In genomic region chr19:17268754-17269153, GRCh38 we compare ENCODE assay signal across 11 cellular contexts. TPM values are rescaled to one million over a fixed set of nuclear protein-coding genes. Genes with fewer than 3 reads are reported as not detected.
A peak's percentile ranks its signal among the peaks of the same experiment; 100 is the strongest.
DNase-seq lines count a peak whose midpoint lies in the region; ATAC-seq and TF ChIP-seq lines count a peak whose summit lies in the region.
"Had no signal": no experiment of that assay in that cellular context is flagged by ENCODE, and none has a peak within 500 bp of the region (broad histone marks: within the 10 kb centered on the region; RNA-seq: fewer than 3 reads in every experiment).

No MANE protein-coding gene starts in this region.

- peaks cover 4% of the 10 kb centered on the region for H3K4me1 ChIP-seq in ACC112 (ENCODE audit: control insufficient read depth, insufficient read depth, low read length, unreplicated experiment)
- peaks cover 18% of the 10 kb centered on the region for H3K4me1 ChIP-seq in DND-41 (ENCODE audit: insufficient read depth, low read length)
- H3K4me1 ChIP-seq in effector memory CD4-positive, alpha-beta T cell (ENCODE audit: control insufficient read depth, insufficient read depth, low read length, poor library complexity, severe bottlenecking), result peaks cover 9% of the 10 kb centered on the region

- H3K4me3 ChIP-seq in ACC112 (ENCODE audit: low read depth, low read length) (peak overlapping the region; percentile 96; the same call in 1 of the 2 replicates), DND-41 (ENCODE audit: low read depth in 1 of 2, low read length in 2 of 2) (peak overlapping the region in 1 of 2 experiments; percentile 75; a peak in 2 of 4 replicates)
- H3K4me3 ChIP-seq in effector memory CD4-positive, alpha-beta T cell (ENCODE audit: insufficient read depth, low read depth, low read length, poor library complexity, severe bottlenecking), result no peak overlapping the region

- H3K9ac ChIP-seq in DND-41 (ENCODE audit: low read depth, low read length), result peak overlapping the region; percentile 68

- POLR2A ChIA-PET in WTC11 (lab: Charles Lee), result interaction anchor here (0.6 to 2.4 kb wide), 2 partner anchors 12 to 675 kb away, joined by 4 to 13 read pairs; partner anchors contain the start of gene ANKLE1

- peak overlapping the region; percentile 96 for H3K4me3 Mint-ChIP-seq in WTC11
- peak overlapping the region; percentile 10 to 54 (median 36) for H3K4me3 Mint-ChIP-seq in immature natural killer cell

- no peaks in the 10 kb centered on the region for H3K27me3 Mint-ChIP-seq in WTC11 (ENCODE audit: low read depth)
- H3K27me3 Mint-ChIP-seq in immature natural killer cell (ENCODE audit: low read depth in 3 of 3), result peaks cover 5 to 9% (median 6%) of the 10 kb centered on the region in 3 donors

- no peak overlapping the region for H3K27ac ChIP-seq in ACC112 (ENCODE audit: low read depth, low read length)
- H3K27ac ChIP-seq in DND-41 (ENCODE audit: low read length), result 0 out of 2 replicates have a peak overlapping the region, but pooled peaks have one; percentile 34
- no peak overlapping the region for H3K27ac ChIP-seq in effector memory CD4-positive, alpha-beta T cell (ENCODE audit: insufficient read depth, low read length, poor library complexity, severe bottlenecking)

- H2AFZ ChIP-seq in ACC112 (ENCODE audit: low read length, unreplicated experiment) (no peak overlapping the region), DND-41 (ENCODE audit: low read depth, low read length) (no peak overlapping the region)

- H3K79me2 ChIP-seq in ACC112 (ENCODE audit: control insufficient read depth, insufficient read depth, low read length, unreplicated experiment) (peaks cover 13% of the 10 kb centered on the region), DND-41 (ENCODE audit: insufficient read depth, low read length) (peaks cover 21% of the 10 kb centered on the region)

- H3K27me3 ChIP-seq in ACC112 (ENCODE audit: insufficient read depth, low read length) (no peaks in the 10 kb centered on the region), DND-41 (ENCODE audit: insufficient read depth, low read length, poor library complexity) (no peaks in the 10 kb centered on the region)
- H3K27me3 ChIP-seq in effector memory CD4-positive, alpha-beta T cell (replicated peaks; ENCODE audit: control insufficient read depth, insufficient read depth, low read length, poor library complexity, severe bottlenecking), result no peaks in the 10 kb centered on the region

- H3K9me3 ChIP-seq in DND-41 (ENCODE audit: insufficient read depth, low read length, severe bottlenecking), result no peaks in the 10 kb centered on the region
- no peaks in the 10 kb centered on the region for H3K9me3 ChIP-seq in effector memory CD4-positive, alpha-beta T cell (ENCODE audit: control insufficient read depth, low read length)

- no peak for DNase-seq in DND-41
- DNase-seq in WTC11 (ENCODE audit: low spot score), result no peak
- DNase-seq in immature natural killer cell, result no peak
- no peak for DNase-seq in GF-D8 (lab: John Stamatoyannopoulos, UW)
- no peak for DNase-seq in effector memory CD4-positive, alpha-beta T cell
- no peak for DNase-seq in NCI-H146 treated with DMSO at 0.1 percent for 48 hours (lab: John Stamatoyannopoulos, UW; ENCODE audit: unreplicated experiment)
- DNase-seq in left lobe of liver (ENCODE audit: low spot score), result no peak
- DNase-seq: COR-L47, T-helper 9 cell had no signal

- TF ChIP-seq CTCF in DND-41 (IDR thresholded peaks at IDR 0.05; ENCODE audit: borderline replicate concordance, extremely low read depth, low read length, poor library complexity, severe bottlenecking) (no peak), WTC11 (IDR thresholded peaks at IDR 0.05) (no peak)

- H3K27ac Mint-ChIP-seq in WTC11 (no peak overlapping the region), immature natural killer cell (no peak overlapping the region)

- peak overlapping the region; percentile 95 for H3K4me2 ChIP-seq in DND-41 (ENCODE audit: insufficient read depth, low read length)

- no peaks in the 10 kb centered on the region; the same call in 1 of the 2 replicates for H3K9me3 Mint-ChIP-seq in WTC11
- no peaks in the 10 kb centered on the region for H3K9me3 Mint-ChIP-seq in immature natural killer cell

- no peaks in the 10 kb centered on the region for H3K36me3 ChIP-seq in ACC112 (ENCODE audit: insufficient read depth, low read length)
- peaks cover 33% of the 10 kb centered on the region for H3K36me3 ChIP-seq in DND-41 (ENCODE audit: insufficient read depth, low read length)
- peaks cover 25% of the 10 kb centered on the region for H3K36me3 ChIP-seq in effector memory CD4-positive, alpha-beta T cell (ENCODE audit: control insufficient read depth, insufficient read depth, low read length)

- ATAC-seq in DND-41 (ENCODE audit: insufficient read depth, low read depth) (no peak), WTC11 (no peak), left lobe of liver (no peak)

- peaks cover 16% of the 10 kb centered on the region for H3K4me1 Mint-ChIP-seq in WTC11
- peaks cover 18 to 19% of the 10 kb centered on the region in 2 donors for H3K4me1 Mint-ChIP-seq in immature natural killer cell

- CTCF ChIA-PET in WTC11 (lab: Charles Lee), result interaction anchor here (0.7 to 3.0 kb wide), 3 partner anchors 14 to 591 kb away, joined by 3 to 9 read pairs (median 3); partner anchors contain the start of genes ANKLE1 and RPL18A

- H4K20me1 ChIP-seq in DND-41 (ENCODE audit: insufficient read depth, low read length), result no peaks in the 10 kb centered on the region; the same call in 1 of the 2 replicates

- H3K36me3 Mint-ChIP-seq in WTC11, result peaks cover 19% of the 10 kb centered on the region
- peaks cover 0 to 10% (median 0%) of the 10 kb centered on the region in 3 donors for H3K36me3 Mint-ChIP-seq in immature natural killer cell

TF ChIP-seq in WTC11, 78 proteins besides CTCF, POLR2A, EP300 and RAD21 (continues in another document):
- TF ChIP-seq NR3C1 (CRISPR knock-in tag; conservative IDR thresholded peaks at IDR 0.05; ENCODE audit: low read depth) (no peak), USF1 (CRISPR knock-in tag; IDR thresholded peaks at IDR 0.05) (no peak), TCF7 (CRISPR knock-in tag; IDR thresholded peaks at IDR 0.05; ENCODE audit: low read depth) (no peak), ARID4B (CRISPR knock-in tag; IDR thresholded peaks at IDR 0.05; ENCODE audit: borderline replicate concordance) (no peak), MYBL2 (CRISPR knock-in tag; IDR thresholded peaks at IDR 0.05) (no peak), ZNF138 (CRISPR knock-in tag; conservative IDR thresholded peaks at IDR 0.05) (no peak), ATF1 (CRISPR knock-in tag; IDR thresholded peaks at IDR 0.05) (no peak)

RNA-seq across cellular contexts. Expression of gene BABAM1, which starts 1.5 kb away (rescaled TPM):
- 139 to 147 TPM (median 146 TPM) in 3 replicates for total RNA-seq in WTC11 (2021)
- 100 to 1,000 TPM; 135 to 218 (median 141) TPM for polyA plus RNA-seq in immature natural killer cell
- 41.0 TPM for total RNA-seq in left lobe of liver

RNA-seq across cellular contexts. Expression of gene USHBP1, which starts 4.2 kb away (rescaled TPM):
- total RNA-seq in WTC11 (2021) (10.9 to 14.2 TPM (median 12.3 TPM) in 3 replicates), left lobe of liver (1.6 TPM)
- not detected for polyA plus RNA-seq in immature natural killer cell
- total RNA-seq: bronchial epithelial cell had no signal

RNA-seq across cellular contexts. Expression of gene ANKLE1, which starts 12.9 kb away (rescaled TPM):
- 9.1 to 12.9 TPM (median 10.2 TPM) in 3 replicates for total RNA-seq in WTC11 (2021)
- polyA plus RNA-seq in immature natural killer cell, result not detected
- total RNA-seq in left lobe of liver, result 0.48 TPM

RNA-seq across cellular contexts. Expression of gene NR2F6, which starts 23.0 kb away (rescaled TPM):
- total RNA-seq in WTC11 (2021) (144 to 149 TPM (median 145 TPM) in 3 replicates), left lobe of liver (126 TPM)
- 1 to 10 TPM in 1 of 3 donors, under 1 TPM in 2; 0.67 to 1.4 (median 0.94) TPM for polyA plus RNA-seq in immature natural killer cell

RNA-seq across cellular contexts. Expression of gene ABHD8, which starts 34.5 kb away (rescaled TPM):
- total RNA-seq in WTC11 (2021) (13.2 to 18.1 TPM (median 17.6 TPM) in 3 replicates), left lobe of liver (18.4 TPM)
- polyA plus RNA-seq in immature natural killer cell, result 10 to 100 TPM in 1 of 3 donors, 1 to 10 TPM in 2; 7.5 to 10.3 (median 8.3) TPM
